7 cellular contexts compared by ENCODE assay signal in the genomic region with DNA sequence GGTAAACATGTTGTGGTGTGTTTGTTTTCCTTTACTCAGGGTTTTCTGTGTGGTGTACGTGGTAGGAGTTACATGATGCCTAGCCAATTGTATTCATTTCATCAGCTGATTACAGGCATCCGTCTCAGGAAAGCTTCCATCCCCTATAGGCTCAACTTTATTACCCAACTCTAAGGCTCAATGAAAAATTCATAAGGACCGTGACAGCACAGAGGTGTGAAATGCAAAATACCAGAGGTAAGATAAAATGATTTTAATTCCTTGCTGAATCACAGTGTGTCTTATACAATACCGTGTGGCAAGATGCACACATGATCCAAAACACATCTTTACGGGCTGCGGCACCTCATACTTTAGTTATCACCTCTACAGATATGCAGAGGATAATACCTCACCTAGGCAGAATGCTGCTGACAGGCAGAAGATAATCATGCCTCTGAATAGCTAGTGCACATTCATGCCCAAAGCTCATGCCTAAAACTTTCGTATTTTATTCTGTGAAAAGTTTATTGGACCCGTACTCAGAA.
"Had no signal": no experiment of that assay in that cellular context is flagged by ENCODE, and none has a peak within 500 bp of the region (broad histone marks: within the 10 kb centered on the region; RNA-seq: fewer than 3 reads in every experiment).

No MANE protein-coding gene starts in this region.

- DNase-seq: GM23248, GOT3, H9, HCEC 1CT, KG1 had no signal

- H3K27ac ChIP-seq: GM23248 had no signal

- FAIRE-seq: HepG2, K562 had no signal

- H3K4me3 ChIP-seq: GM23248, K562 had no signal

- ATAC-seq: HepG2, K562 had no signal
